ENCODE assay signal across 35 cellular contexts in genomic region chr12:78278706-78279105, GRCh38.
"Had no signal": no experiment of that assay in that cellular context is flagged by ENCODE, and none has a peak within 500 bp of the region (broad histone marks: within the 10 kb centered on the region; RNA-seq: fewer than 3 reads in every experiment).

No MANE protein-coding gene starts in this region.

- H3K27me3 ChIP-seq: adrenal gland, body of pancreas, brain microvascular endothelial cell, breast epithelium had no signal

- H3K9me3 ChIP-seq: adrenal gland had no signal

- H3K36me3 ChIP-seq: adrenal gland, brain microvascular endothelial cell, breast epithelium had no signal

- ATAC-seq: activated CD8-positive, alpha-beta T cell treated with anti-CD3 and anti-CD28 coated beads for 36 hours; activated naive CD4-positive, alpha-beta T cell treated with anti-CD3 and anti-CD28 coated beads, Interleukin-2, amount 50 U/mL, for 72 hours; activated T-cell treated with anti-CD3 and anti-CD28 coated beads, Interleukin-2, amount 50 U/mL, for 4 hours; activated T-cell treated with anti-CD3 and anti-CD28 coated beads, Interleukin-2, amount 50 U/mL, for 72 hours; activated T-helper 17 cell treated with anti-CD3 and anti-CD28 coated beads, Interleukin-2, amount 50 U/mL, for 72 hours; body of pancreas had no signal

- DNase-seq: activated B cell treated with CpG ODN at 0.5 μM for 24 hours; activated CD4-positive, alpha-beta memory T cell treated with anti-CD3 and anti-CD28 coated beads for 36 hours; activated CD4-positive, alpha-beta T cell treated with anti-CD3 and anti-CD28 coated beads for 4 hours; activated CD4-positive, alpha-beta T cell treated with anti-CD3 and anti-CD28 coated beads, Interleukin-2, amount 10 ng/mL, durations not matched to agents 24 days and 14 days; activated CD4-positive, alpha-beta T cell treated with anti-CD3 and anti-CD28 coated beads, Interleukin-2, amount 50 U/mL, for 1 hour; activated CD4-positive, alpha-beta T cell treated with anti-CD3 and anti-CD28 coated beads, Interleukin-2, amount 50 U/mL, for 4 hours; activated CD4-positive, CD25-positive, alpha-beta regulatory T cell treated with anti-CD3 and anti-CD28 coated beads, Interleukin-2, amount 50 U/mL, for 72 hours; activated CD8-positive, alpha-beta memory T cell treated with anti-CD3 and anti-CD28 coated beads, Interleukin-2, amount 50 U/mL, for 4 hours; activated CD8-positive, alpha-beta T cell treated with anti-CD3 and anti-CD28 coated beads for 36 hours; activated effector memory CD4-positive, alpha-beta T cell treated with anti-CD3 and anti-CD28 coated beads, Interleukin-2, amount 50 U/mL, for 16 hours; activated gamma-delta T cell treated with Interleukin-2 at 50 U/mL for 16 hours; activated naive CD4-positive, alpha-beta T cell; activated naive CD4-positive, alpha-beta T cell treated with anti-CD3 and anti-CD28 coated beads for 36 hours; activated naive CD4-positive, alpha-beta T cell treated with anti-CD3 and anti-CD28 coated beads, Interleukin-2, amount 50 U/mL, for 16 hours; activated naive CD8-positive, alpha-beta T cell treated with anti-CD3 and anti-CD28 coated beads for 36 hours; activated T-cell treated with anti-CD3 and anti-CD28 coated beads for 4 hours; activated T-cell treated with anti-CD3 and anti-CD28 coated beads, Interleukin-2, amount 50 U/mL, for 1 hour; activated T-cell treated with anti-CD3 and anti-CD28 coated beads, Interleukin-2, amount 50 U/mL, for 4 hours; activated T-cell treated with anti-CD3 and anti-CD28 coated beads, Interleukin-2, amount 50 U/mL, for 72 hours; adrenal gland; amniotic stem cell; aorta; body of pancreas; brain microvascular endothelial cell; central memory CD4-positive, alpha-beta T cell; SW 1271; T-helper 1 cell; T-helper 2 cell; T-helper 9 cell had no signal

- FAIRE-seq: astrocyte, TTC549 had no signal

- H3K4me1 ChIP-seq: adrenal gland, body of pancreas, breast epithelium had no signal

- H3K4me3 ChIP-seq: adrenal gland, body of pancreas, breast epithelium had no signal

- H3K27ac ChIP-seq: adrenal gland, body of pancreas, brain microvascular endothelial cell, breast epithelium, VCaP had no signal
